In genomic region chr7:29192811-29193210, GRCh38 we compare ENCODE assay signal across 32 cellular contexts. TPM values are rescaled to one million over a fixed set of nuclear protein-coding genes. Genes with fewer than 3 reads are reported as not detected.
DNase-seq lines count a peak whose midpoint lies in the region; ATAC-seq, FAIRE-seq and TF ChIP-seq lines count a peak whose summit lies in the region.
"Had no signal": no experiment of that assay in that cellular context is flagged by ENCODE, and none has a peak within 500 bp of the region (broad histone marks: within the 10 kb centered on the region; RNA-seq: fewer than 3 reads in every experiment).

No MANE protein-coding gene starts in this region.

- POLR2A ChIA-PET in HepG2 (lab: Yijun Ruan, JAX) = interaction anchor here (1.4 to 5.9 kb wide), 5 partner anchors 12 to 76 kb away, joined by 3 to 42 read pairs (median 6); no protein-coding TSS in a partner anchor
- POLR2A ChIA-PET in K562 (lab: Yijun Ruan, JAX) = no interaction called here

- 91% methylated on average over 8 of the region's 8 CpGs for WGBS in HepG2 (ENCODE audit: low lambda C conversion rate)
- 86% methylated on average over 6 of the region's 8 CpGs for WGBS in right lobe of liver (ENCODE audit: insufficient coverage, low coverage, low lambda C conversion rate, missing lambda C conversion rate)
- WGBS in K562 (ENCODE audit: insufficient coverage, low coverage, missing lambda C conversion rate) = 17% methylated on average over 8 of the region's 8 CpGs

- H3K4me1 Mint-ChIP-seq in natural killer cell = peaks cover 37 to 47% of the 10 kb centered on the region in 2 donors

- H3K9me1 ChIP-seq in K562 (ENCODE audit: control insufficient read depth, insufficient read depth, low read length) = no peaks in the 10 kb centered on the region

- no peaks in the 10 kb centered on the region for H3K9me3 ChIP-seq in HepG2 (ENCODE audit: low read length)
- H3K9me3 ChIP-seq in right lobe of liver = no peaks in the 10 kb centered on the region
- no peaks in the 10 kb centered on the region for H3K9me3 ChIP-seq in K562 (replicated peaks; ENCODE audit: control insufficient read depth, insufficient read depth, low read depth, low read length)
- H3K9me3 ChIP-seq: A549, BE2C, esophagus squamous epithelium, Peyer's patch, tibial nerve had no signal

- peaks cover 40% of the 10 kb centered on the region for H3K79me2 ChIP-seq in HepG2 (ENCODE audit: insufficient read depth, low read length)
- H3K79me2 ChIP-seq in K562 (ENCODE audit: control insufficient read depth, insufficient read depth, low read length) = no peaks in the 10 kb centered on the region

- H3K27ac ChIP-seq in HepG2 (ENCODE audit: extremely low read length, insufficient read depth, low read length) = peak overlapping the region; percentile 24
- peak overlapping the region in 1 of 3 donors; percentile 21 for H3K27ac ChIP-seq in right lobe of liver
- no peak overlapping the region for H3K27ac ChIP-seq in K562 (ENCODE audit: extremely low read depth, low read depth, low read length)
- H3K27ac ChIP-seq: A549, hepatocyte, KMS-11, tibial nerve had no signal

- H3K4me3 Mint-ChIP-seq in natural killer cell = peak overlapping the region; percentile 54
- H3K4me3 Mint-ChIP-seq: dendritic cell treated with granulocyte-macrophage colony-stimulating factor and Interleukin-4, amounts not matched to agents 40 ng/mL and 50 ng/mL, for 4 days had no signal

- H4K20me1 ChIP-seq in HepG2 (ENCODE audit: insufficient read depth, low read length) (no peaks in the 10 kb centered on the region), K562 (replicated peaks; ENCODE audit: control insufficient read depth, insufficient read depth, low read length) (peaks cover 4% of the 10 kb centered on the region; the same call in 1 of the 2 replicates)

- no peak overlapping the region for H3K27ac Mint-ChIP-seq in natural killer cell
- H3K27ac Mint-ChIP-seq: activated T-helper 17 cell treated with anti-CD3 and anti-CD28 coated beads, Interleukin-2, amount 50 U/mL, for 72 hours had no signal

- TF ChIP-seq CTCF in HepG2 (CRISPR knock-in tag; IDR thresholded peaks at IDR 0.05) = no peak
- TF ChIP-seq CTCF in right lobe of liver (IDR thresholded peaks at IDR 0.05) = no peak
- TF ChIP-seq CTCF in K562 (IDR thresholded peaks at IDR 0.05 in 2 of 3, conservative IDR thresholded peaks at IDR 0.05 in 1 of 3; ENCODE audit: insufficient read depth in 2 of 3, low read depth in 1 of 3, low read length in 3 of 3) = no peak
- no peak for TF ChIP-seq CTCF in natural killer cell (IDR thresholded peaks at IDR 0.05)

- H3K4me3 ChIP-seq in HepG2 (replicated peaks in 1 of 3; ENCODE audit: insufficient read depth in 1 of 3, low read depth in 2 of 3, low read length in 3 of 3) = no peak overlapping the region
- no peak overlapping the region for H3K4me3 ChIP-seq in right lobe of liver
- H3K4me3 ChIP-seq in K562 = no peak overlapping the region
- H3K4me3 ChIP-seq: A549, esophagus squamous epithelium, hepatocyte, Peyer's patch, tibial nerve had no signal

- no peak for FAIRE-seq in HepG2 (lab: Jason Lieb, UNC)
- no peak for FAIRE-seq in K562 (lab: Jason Lieb, UNC)
- FAIRE-seq: A549, endometrium, frontal cortex, GM18507, HTR-8/SVneo, small intestine had no signal

- H3K36me3 Mint-ChIP-seq in natural killer cell = no peaks in the 10 kb centered on the region

- peaks cover 5 to 10% of the 10 kb centered on the region in 2 donors for H3K27me3 Mint-ChIP-seq in natural killer cell (ENCODE audit: low read depth in 2 of 2)

- H3K4me2 ChIP-seq in HepG2 (ENCODE audit: low read depth, low read length) = 0 out of 2 replicates have a peak overlapping the region, but pooled peaks have one; percentile 9
- no peak overlapping the region for H3K4me2 ChIP-seq in K562 (ENCODE audit: insufficient read depth, low read length)
- H3K4me2 ChIP-seq: A549, KMS-11 had no signal

- no peak overlapping the region; the same call in 1 of the 2 replicates for H3K9ac ChIP-seq in HepG2 (ENCODE audit: insufficient read depth, low read depth, low read length)
- no peak overlapping the region for H3K9ac ChIP-seq in K562 (ENCODE audit: insufficient read depth in 1 of 2, low read depth in 2 of 2, low read length in 2 of 2)
- H3K9ac ChIP-seq: KMS-11 had no signal

- H2AFZ ChIP-seq in HepG2 (ENCODE audit: low read length) = no peak overlapping the region
- H2AFZ ChIP-seq in K562 (ENCODE audit: low read depth, low read length) = no peak overlapping the region
- H2AFZ ChIP-seq: hepatocyte had no signal

- TF ChIP-seq RAD21 in HepG2 (CRISPR knock-in tag; IDR thresholded peaks at IDR 0.05) (no peak), K562 (CRISPR knock-in tag; conservative IDR thresholded peaks at IDR 0.05 in 1 of 2, IDR thresholded peaks at IDR 0.05 in 1 of 2) (no peak)

- H3K27me3 ChIP-seq in HepG2 (ENCODE audit: control insufficient read depth in 1 of 2, insufficient read depth in 2 of 2, low read length in 2 of 2) (no peaks in the 10 kb centered on the region; a peak in 1 of 5 replicates), right lobe of liver (no peaks in the 10 kb centered on the region), K562 (ENCODE audit: control insufficient read depth in 2 of 2, insufficient read depth in 2 of 2, low read length in 2 of 2) (peaks cover 14 to 22% of the 10 kb centered on the region in 2 experiments; a peak in 3 of 5 replicates)
- H3K27me3 ChIP-seq: Peyer's patch had no signal

- H3K36me3 ChIP-seq in HepG2 (replicated peaks in 1 of 2; ENCODE audit: control insufficient read depth in 1 of 2, insufficient read depth in 2 of 2, low read length in 2 of 2) = no peaks in the 10 kb centered on the region
- no peaks in the 10 kb centered on the region for H3K36me3 ChIP-seq in right lobe of liver
- no peaks in the 10 kb centered on the region for H3K36me3 ChIP-seq in K562 (ENCODE audit: control insufficient read depth, insufficient read depth, low read length)
- H3K36me3 ChIP-seq: BE2C, esophagus squamous epithelium, Peyer's patch, tibial nerve had no signal

- in situ Hi-C loops in HepG2 (cut with HindIII; ENCODE audit: extremely low pct_ligation_motif_present, low pct_unique_long_range_greater_than_20kb) = loop anchor here (5.0 kb wide), 1 partner anchor 144 kb away; no protein-coding TSS in a partner anchor
- in situ Hi-C loops in K562 (cut with MboI) = no loop called here

- DNase-seq in HepG2 (ENCODE audit: low spot score) (no peak), right lobe of liver (no peak), K562 (ENCODE audit: extremely low read depth in 1 of 4, low spot score in 3 of 4) (no peak), natural killer cell (no peak), NCI-H2227 treated with DMSO at 0.1 percent for 48 hours (lab: John Stamatoyannopoulos, UW) (no peak)
- DNase-seq in stimulated activated CD8-positive, alpha-beta memory T cell treated with anti-CD3 and anti-CD28 coated beads, Interleukin-4, amount 100 ng/mL, for 48 hours = no peak
- no peak for DNase-seq in stimulated activated naive CD4-positive, alpha-beta T cell treated with Interleukin-2 at 50 U/mL for 16 hours (lab: John Stamatoyannopoulos, UW)
- DNase-seq: activated CD4-positive, alpha-beta T cell treated with anti-CD3 and anti-CD28 coated beads, Interleukin-2, amount 50 U/mL, for 4 hours; activated CD4-positive, CD25-positive, alpha-beta regulatory T cell; activated naive CD4-positive, alpha-beta T cell treated with anti-CD3 and anti-CD28 coated beads, Interleukin-2, amount 50 U/mL, for 16 hours; BE2C; esophagus squamous epithelium; HCEC 1CT; left cardiac atrium; NCI-H1436 treated with DMSO at 0.1 percent for 48 hours; Peyer's patch; retina; SIG-M5; small intestine; SW 1271; T1000 had no signal

- ATAC-seq in HepG2 = no peak
- ATAC-seq in right lobe of liver = no peak
- no peak for ATAC-seq in K562
- no peak for ATAC-seq in natural killer cell
- ATAC-seq in HG02852 (IDR thresholded peaks at IDR 0.05; ENCODE audit: unreplicated experiment) = no peak
- ATAC-seq: A549; activated T-helper 17 cell treated with anti-CD3 and anti-CD28 coated beads, Interleukin-2, amount 50 U/mL, for 72 hours; left cardiac atrium had no signal

- CTCF ChIA-PET in HepG2 (lab: Yijun Ruan, JAX; ENCODE audit: low intra/inter-chr PET ratio, low total read pairs) (no interaction called here), K562 (lab: Yijun Ruan, JAX; ENCODE audit: low intra/inter-chr PET ratio) (no interaction called here)

- TF ChIP-seq POLR2A in HepG2 (IDR thresholded peaks at IDR 0.05; ENCODE audit: insufficient read depth in 1 of 2, low read depth in 2 of 2, low read length in 2 of 2) (no peak), right lobe of liver (IDR thresholded peaks at IDR 0.05) (no peak), K562 (conservative IDR thresholded peaks at IDR 0.05) (no peak)

- BruUV-seq in HepG2 (replicated peaks; lab: Mats Ljungman, UMichigan) (no TSS peak), K562 (replicated peaks; lab: Mats Ljungman, UMichigan) (no TSS peak)

- intact Hi-C loops in HepG2 (cut with micrococcal nuclease; ENCODE audit: unreplicated experiment) = loop anchor here (5.0 kb wide), 4 partner anchors 34 to 749 kb away; no protein-coding TSS in a partner anchor
- intact Hi-C loops in right lobe of liver (cut with DNase I) = loop anchor here in 1 of 2 donors (10.0 kb wide), 1 partner anchor 212 kb away; no protein-coding TSS in a partner anchor
- intact Hi-C loops in K562 (cut with micrococcal nuclease) = no loop called here
- intact Hi-C loops in natural killer cell (cut with micrococcal nuclease) = no loop called here

- H3K4me1 ChIP-seq in HepG2 (ENCODE audit: insufficient read depth, low read length) (peaks cover 74% of the 10 kb centered on the region), right lobe of liver (peaks cover 0 to 43% (median 10%) of the 10 kb centered on the region in 4 donors), K562 (replicated peaks in 1 of 2; ENCODE audit: control insufficient read depth in 2 of 2, insufficient read depth in 2 of 2, low read length in 2 of 2) (peaks cover 0 to 11% of the 10 kb centered on the region in 2 experiments; a peak in 2 of 5 replicates)
- H3K4me1 ChIP-seq: A549, BE2C had no signal

- TF ChIP-seq EP300 in HepG2 (IDR thresholded peaks at IDR 0.05; ENCODE audit: low read depth in 2 of 2, low read length in 2 of 2) = no peak
- TF ChIP-seq EP300 in HepG2 (CRISPR knock-in tag; IDR thresholded peaks at IDR 0.05; ENCODE audit: borderline replicate concordance) = no peak
- TF ChIP-seq EP300 in K562 (IDR thresholded peaks at IDR 0.05; ENCODE audit: low read length) = no peak

- H3K9me3 Mint-ChIP-seq in natural killer cell = peaks cover 0 to 2% of the 10 kb centered on the region in 2 donors
- H3K9me3 Mint-ChIP-seq: activated T-helper 17 cell treated with anti-CD3 and anti-CD28 coated beads, Interleukin-2, amount 50 U/mL, for 72 hours; dendritic cell treated with granulocyte-macrophage colony-stimulating factor and Interleukin-4, amounts not matched to agents 40 ng/mL and 50 ng/mL, for 4 days had no signal

RNA-seq across cellular contexts. Expression of gene CHN2, which starts 1.8 kb away (rescaled TPM):
- total RNA-seq in HepG2 (2016; rRNA removed; fragmentation: Illumina TruSeq; extraction: Trizol) (23.5 and 28.6 TPM in 2 replicates), right lobe of liver (10 to 100 TPM; 20.1 to 57.7 (median 31.5) TPM), K562 (2014; rRNA removed) (0.41 and 2.1 TPM in 2 replicates), K562 (2014; rRNA removed; fragmentation: Illumina TruSeq; extraction: Trizol) (0.29 and 0.33 TPM in 2 replicates), K562 (2015; rRNA removed; fragmentation: Illumina TruSeq; extraction: Trizol) (0.29 and 0.94 TPM in 2 replicates), K562 (2021) (0.38 and 0.44 TPM in 2 replicates), natural killer cell (10 to 100 TPM; 23.2 to 40.6 (median 30.2) TPM)
- 15.0 and 15.4 TPM in 2 replicates for total RNA-seq in HepG2 (2016; cell fraction: cytosol; rRNA removed; fragmentation: Illumina TruSeq; extraction: Trizol; ENCODE audit: low read depth)
- 22.0 and 23.2 TPM in 2 replicates for total RNA-seq in HepG2 (2016; cell fraction: insoluble cytoplasmic fraction; rRNA removed; fragmentation: Illumina TruSeq; extraction: Trizol)
- 19.9 and 22.8 TPM in 2 replicates for total RNA-seq in HepG2 (2016; cell fraction: membrane; rRNA removed; fragmentation: Illumina TruSeq; extraction: Trizol)
- 29.6 and 33.8 TPM in 2 replicates for total RNA-seq in HepG2 (2016; cell fraction: nucleus; rRNA removed; fragmentation: Illumina TruSeq; extraction: Trizol)
- polyA plus RNA-seq in HepG2 (2011; rRNA removed) (21.7 and 30.5 TPM in 2 replicates), K562 (2011; rRNA removed) (4.3 TPM in 1 of 2 replicates, not detected in the other), K562 (2014; fragmentation: Illumina TruSeq; extraction: Trizol) (0.15 and 0.21 TPM in 2 replicates), K562 (2014; fragmentation: Nextera tagmentation; extraction: Ambion mirVana) (under 1 TPM; 0.13 to 0.32 TPM), K562 (2014; rRNA removed) (0.12 TPM in 1 of 2 replicates, not detected in the other)
- 15.7 and 19.8 TPM in 2 replicates for polyA plus RNA-seq in HepG2 (2011; cell fraction: cytosol; rRNA removed)
- 16.7 and 17.0 TPM in 2 replicates for polyA plus RNA-seq in HepG2 (2011; cell fraction: nucleus; rRNA removed)
- polyA plus RNA-seq in HepG2 (2012) = 22.4 and 41.2 TPM in 2 replicates
- 10.8 and 11.3 TPM in 2 replicates for polyA plus RNA-seq in HepG2 (2016; cell fraction: cytosol; fragmentation: Illumina TruSeq; extraction: Trizol; ENCODE audit: low read depth)
- polyA plus RNA-seq in HepG2 (2016; cell fraction: insoluble cytoplasmic fraction; fragmentation: Illumina TruSeq; extraction: Trizol; ENCODE audit: low read depth) = 23.9 and 24.0 TPM in 2 replicates
- polyA plus RNA-seq in HepG2 (2016; cell fraction: membrane; fragmentation: Illumina TruSeq; extraction: Trizol; ENCODE audit: low read depth) = 15.8 and 19.6 TPM in 2 replicates
- polyA plus RNA-seq in HepG2 (2016; cell fraction: nucleus; fragmentation: Illumina TruSeq; extraction: Trizol; ENCODE audit: insufficient read depth, low read depth) = 21.1 and 21.8 TPM in 2 replicates
- 9.7 and 45.6 TPM in 2 replicates for polyA minus RNA-seq in HepG2 (2011; rRNA and poly(A)+ RNA removed; ENCODE audit: low replicate concordance)
- 20.1 and 25.7 TPM in 2 replicates for polyA minus RNA-seq in HepG2 (2011; cell fraction: cytosol; rRNA and poly(A)+ RNA removed)
- polyA minus RNA-seq in HepG2 (2011; cell fraction: nucleus; rRNA and poly(A)+ RNA removed) = 96.8 and 105 TPM in 2 replicates
- not detected in 2 replicates for total RNA-seq in K562 (2011; cell fraction: chromatin; rRNA removed; ENCODE audit: low replicate concordance)
- not detected in 2 replicates for total RNA-seq in K562 (2011; cell fraction: nucleolus; rRNA removed)
- 1.5 TPM in 1 of 2 replicates, not detected in the other for total RNA-seq in K562 (2011; cell fraction: nucleoplasm; rRNA removed)
- polyA plus RNA-seq in K562 (2011; cell fraction: cytosol; rRNA removed) = 2.4 TPM in 1 of 2 replicates, not detected in the other
- 5.2 TPM in 1 of 2 replicates, not detected in the other for polyA plus RNA-seq in K562 (2011; cell fraction: nucleus; rRNA removed)
- 0.18 and 0.26 TPM in 2 replicates for polyA plus RNA-seq in K562 (2012)
- 0.56 and 7.5 TPM in 2 replicates for polyA minus RNA-seq in K562 (2011; rRNA and poly(A)+ RNA removed)
- 4.1 TPM in 1 of 2 replicates, not detected in the other for polyA minus RNA-seq in K562 (2011; cell fraction: cytosol; rRNA and poly(A)+ RNA removed)
- polyA minus RNA-seq in K562 (2011; cell fraction: nucleus; rRNA and poly(A)+ RNA removed) = 10.6 TPM in 1 of 2 replicates, not detected in the other

RNA-seq across cellular contexts. Expression of gene CPVL, which starts 46.5 kb away (rescaled TPM):
- total RNA-seq in HepG2 (2016; rRNA removed; fragmentation: Illumina TruSeq; extraction: Trizol) (30.7 and 59.2 TPM in 2 replicates), right lobe of liver (10 to 100 TPM in 2 of 6 experiments, 1 to 10 TPM in 4; 6.2 to 23.4 (median 8.8) TPM), K562 (2014; rRNA removed) (1.0 and 1.5 TPM in 2 replicates), K562 (2014; rRNA removed; fragmentation: Illumina TruSeq; extraction: Trizol) (1.6 and 1.7 TPM in 2 replicates), K562 (2015; rRNA removed; fragmentation: Illumina TruSeq; extraction: Trizol) (1.2 and 1.5 TPM in 2 replicates), K562 (2021) (1.1 and 2.0 TPM in 2 replicates), natural killer cell (10 to 100 TPM in 1 of 3 donors, 1 to 10 TPM in 2; 4.9 to 11.6 (median 9.8) TPM)
- total RNA-seq in HepG2 (2016; cell fraction: cytosol; rRNA removed; fragmentation: Illumina TruSeq; extraction: Trizol; ENCODE audit: low read depth) = 4.3 and 6.2 TPM in 2 replicates
- 31.2 and 60.0 TPM in 2 replicates for total RNA-seq in HepG2 (2016; cell fraction: insoluble cytoplasmic fraction; rRNA removed; fragmentation: Illumina TruSeq; extraction: Trizol)
- total RNA-seq in HepG2 (2016; cell fraction: membrane; rRNA removed; fragmentation: Illumina TruSeq; extraction: Trizol) = 7.0 and 7.3 TPM in 2 replicates
- 49.3 and 53.0 TPM in 2 replicates for total RNA-seq in HepG2 (2016; cell fraction: nucleus; rRNA removed; fragmentation: Illumina TruSeq; extraction: Trizol)
- polyA plus RNA-seq in HepG2 (2011; rRNA removed) (265 and 294 TPM in 2 replicates), K562 (2011; rRNA removed) (0.89 and 68.1 TPM in 2 replicates), K562 (2014; fragmentation: Illumina TruSeq; extraction: Trizol) (0.75 and 1.1 TPM in 2 replicates), K562 (2014; fragmentation: Nextera tagmentation; extraction: Ambion mirVana) (1 to 10 TPM; 2.1 to 2.4 TPM), K562 (2014; rRNA removed) (1.0 and 1.5 TPM in 2 replicates)
- 146 and 189 TPM in 2 replicates for polyA plus RNA-seq in HepG2 (2011; cell fraction: cytosol; rRNA removed)
- polyA plus RNA-seq in HepG2 (2011; cell fraction: nucleus; rRNA removed) = 43.3 and 47.4 TPM in 2 replicates
- 82.4 and 104 TPM in 2 replicates for polyA plus RNA-seq in HepG2 (2012)
- polyA plus RNA-seq in HepG2 (2016; cell fraction: cytosol; fragmentation: Illumina TruSeq; extraction: Trizol; ENCODE audit: low read depth) = 4.6 and 4.9 TPM in 2 replicates
- polyA plus RNA-seq in HepG2 (2016; cell fraction: insoluble cytoplasmic fraction; fragmentation: Illumina TruSeq; extraction: Trizol; ENCODE audit: low read depth) = 25.0 and 26.5 TPM in 2 replicates
- polyA plus RNA-seq in HepG2 (2016; cell fraction: membrane; fragmentation: Illumina TruSeq; extraction: Trizol; ENCODE audit: low read depth) = 4.6 and 5.3 TPM in 2 replicates
- 57.7 and 58.9 TPM in 2 replicates for polyA plus RNA-seq in HepG2 (2016; cell fraction: nucleus; fragmentation: Illumina TruSeq; extraction: Trizol; ENCODE audit: insufficient read depth, low read depth)
- 27.4 and 324 TPM in 2 replicates for polyA minus RNA-seq in HepG2 (2011; rRNA and poly(A)+ RNA removed; ENCODE audit: low replicate concordance)
- polyA minus RNA-seq in HepG2 (2011; cell fraction: cytosol; rRNA and poly(A)+ RNA removed) = 112 and 141 TPM in 2 replicates
- polyA minus RNA-seq in HepG2 (2011; cell fraction: nucleus; rRNA and poly(A)+ RNA removed) = 56.5 and 70.9 TPM in 2 replicates
- total RNA-seq in K562 (2011; cell fraction: chromatin; rRNA removed; ENCODE audit: low replicate concordance) = 0.60 and 0.93 TPM in 2 replicates
- total RNA-seq in K562 (2011; cell fraction: nucleolus; rRNA removed) = 1.0 and 1.7 TPM in 2 replicates
- total RNA-seq in K562 (2011; cell fraction: nucleoplasm; rRNA removed) = 0.61 and 1.0 TPM in 2 replicates
- 0.83 and 63.6 TPM in 2 replicates for polyA plus RNA-seq in K562 (2011; cell fraction: cytosol; rRNA removed)
- polyA plus RNA-seq in K562 (2011; cell fraction: nucleus; rRNA removed) = 0.55 and 23.6 TPM in 2 replicates
- 0.91 and 0.97 TPM in 2 replicates for polyA plus RNA-seq in K562 (2012)
- polyA minus RNA-seq in K562 (2011; rRNA and poly(A)+ RNA removed) = 0.95 and 53.7 TPM in 2 replicates
- 22.5 TPM in 1 of 2 replicates, not detected in the other for polyA minus RNA-seq in K562 (2011; cell fraction: cytosol; rRNA and poly(A)+ RNA removed)
- 18.5 TPM in 1 of 2 replicates, not detected in the other for polyA minus RNA-seq in K562 (2011; cell fraction: nucleus; rRNA and poly(A)+ RNA removed)

Comparison
In these comparisons a context has a peak if more than half of its experiments do, and no peak if none do; other contexts are left out.
1. RNA of gene CHN2, which starts 1.8 kb away (total RNA-seq): 20.1 to 57.7 TPM in right lobe of liver, 23.2 to 40.6 TPM in natural killer cell and 15.0 to 33.8 TPM in HepG2; 0.29 to 2.1 TPM in K562; every median in the first group is over 4 times any median in the second.
2. Of the 241 proteins assayed by ChIP-seq in both HepG2 and K562: peak only in HepG2: none; only in K562: RAD51, TFE3 and USF2; in both: none; in neither: 238.